In the genomic region with DNA sequence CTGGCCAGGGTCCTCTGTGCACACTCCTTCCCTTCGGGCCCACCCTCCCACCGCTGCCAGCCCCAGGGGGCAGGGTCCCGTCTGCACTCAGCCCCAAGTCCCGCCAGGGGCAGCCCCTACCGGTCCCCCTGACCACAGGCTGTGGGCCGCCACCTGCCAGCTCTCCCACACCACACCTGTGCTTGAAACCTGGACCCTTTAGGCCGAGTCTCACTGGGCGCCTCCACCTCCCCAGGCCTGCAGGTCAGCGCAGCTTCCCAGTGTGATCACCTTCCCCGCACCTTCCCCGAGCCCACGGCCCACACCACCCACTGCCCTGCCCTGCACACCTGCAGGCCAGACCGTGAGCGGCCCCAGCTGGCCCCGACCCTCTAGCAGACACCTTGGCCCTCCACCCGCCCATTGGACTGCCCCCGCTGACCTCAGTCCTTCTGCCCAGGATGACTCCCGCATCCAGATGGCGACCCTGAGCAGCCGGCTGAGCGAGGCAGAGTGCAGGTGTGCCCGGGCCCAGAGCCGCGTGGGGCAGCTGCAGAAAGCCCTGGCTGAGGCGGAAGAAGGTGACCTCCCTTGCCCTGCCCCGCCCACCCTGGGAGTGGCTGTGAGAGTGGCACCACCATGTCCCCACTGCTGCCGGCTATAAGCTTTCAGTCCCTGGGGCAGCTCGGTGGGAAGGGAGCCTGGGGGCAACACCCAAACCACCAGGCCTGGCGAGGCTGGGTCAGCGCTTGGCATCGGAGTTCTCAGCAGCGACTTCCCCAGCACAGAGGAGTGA, we compare ENCODE assay signal across 1 cellular context.
A peak's percentile ranks its signal among the peaks of the same experiment; 100 is the strongest.
TF ChIP-seq lines count a peak whose summit lies in the region.

No MANE protein-coding gene starts in this region.

TF ChIP-seq in HepG2, 621 proteins besides CTCF, POLR2A, EP300 and RAD21 (continued from another document and continues in another):
- TF ChIP-seq, protein P1, sequence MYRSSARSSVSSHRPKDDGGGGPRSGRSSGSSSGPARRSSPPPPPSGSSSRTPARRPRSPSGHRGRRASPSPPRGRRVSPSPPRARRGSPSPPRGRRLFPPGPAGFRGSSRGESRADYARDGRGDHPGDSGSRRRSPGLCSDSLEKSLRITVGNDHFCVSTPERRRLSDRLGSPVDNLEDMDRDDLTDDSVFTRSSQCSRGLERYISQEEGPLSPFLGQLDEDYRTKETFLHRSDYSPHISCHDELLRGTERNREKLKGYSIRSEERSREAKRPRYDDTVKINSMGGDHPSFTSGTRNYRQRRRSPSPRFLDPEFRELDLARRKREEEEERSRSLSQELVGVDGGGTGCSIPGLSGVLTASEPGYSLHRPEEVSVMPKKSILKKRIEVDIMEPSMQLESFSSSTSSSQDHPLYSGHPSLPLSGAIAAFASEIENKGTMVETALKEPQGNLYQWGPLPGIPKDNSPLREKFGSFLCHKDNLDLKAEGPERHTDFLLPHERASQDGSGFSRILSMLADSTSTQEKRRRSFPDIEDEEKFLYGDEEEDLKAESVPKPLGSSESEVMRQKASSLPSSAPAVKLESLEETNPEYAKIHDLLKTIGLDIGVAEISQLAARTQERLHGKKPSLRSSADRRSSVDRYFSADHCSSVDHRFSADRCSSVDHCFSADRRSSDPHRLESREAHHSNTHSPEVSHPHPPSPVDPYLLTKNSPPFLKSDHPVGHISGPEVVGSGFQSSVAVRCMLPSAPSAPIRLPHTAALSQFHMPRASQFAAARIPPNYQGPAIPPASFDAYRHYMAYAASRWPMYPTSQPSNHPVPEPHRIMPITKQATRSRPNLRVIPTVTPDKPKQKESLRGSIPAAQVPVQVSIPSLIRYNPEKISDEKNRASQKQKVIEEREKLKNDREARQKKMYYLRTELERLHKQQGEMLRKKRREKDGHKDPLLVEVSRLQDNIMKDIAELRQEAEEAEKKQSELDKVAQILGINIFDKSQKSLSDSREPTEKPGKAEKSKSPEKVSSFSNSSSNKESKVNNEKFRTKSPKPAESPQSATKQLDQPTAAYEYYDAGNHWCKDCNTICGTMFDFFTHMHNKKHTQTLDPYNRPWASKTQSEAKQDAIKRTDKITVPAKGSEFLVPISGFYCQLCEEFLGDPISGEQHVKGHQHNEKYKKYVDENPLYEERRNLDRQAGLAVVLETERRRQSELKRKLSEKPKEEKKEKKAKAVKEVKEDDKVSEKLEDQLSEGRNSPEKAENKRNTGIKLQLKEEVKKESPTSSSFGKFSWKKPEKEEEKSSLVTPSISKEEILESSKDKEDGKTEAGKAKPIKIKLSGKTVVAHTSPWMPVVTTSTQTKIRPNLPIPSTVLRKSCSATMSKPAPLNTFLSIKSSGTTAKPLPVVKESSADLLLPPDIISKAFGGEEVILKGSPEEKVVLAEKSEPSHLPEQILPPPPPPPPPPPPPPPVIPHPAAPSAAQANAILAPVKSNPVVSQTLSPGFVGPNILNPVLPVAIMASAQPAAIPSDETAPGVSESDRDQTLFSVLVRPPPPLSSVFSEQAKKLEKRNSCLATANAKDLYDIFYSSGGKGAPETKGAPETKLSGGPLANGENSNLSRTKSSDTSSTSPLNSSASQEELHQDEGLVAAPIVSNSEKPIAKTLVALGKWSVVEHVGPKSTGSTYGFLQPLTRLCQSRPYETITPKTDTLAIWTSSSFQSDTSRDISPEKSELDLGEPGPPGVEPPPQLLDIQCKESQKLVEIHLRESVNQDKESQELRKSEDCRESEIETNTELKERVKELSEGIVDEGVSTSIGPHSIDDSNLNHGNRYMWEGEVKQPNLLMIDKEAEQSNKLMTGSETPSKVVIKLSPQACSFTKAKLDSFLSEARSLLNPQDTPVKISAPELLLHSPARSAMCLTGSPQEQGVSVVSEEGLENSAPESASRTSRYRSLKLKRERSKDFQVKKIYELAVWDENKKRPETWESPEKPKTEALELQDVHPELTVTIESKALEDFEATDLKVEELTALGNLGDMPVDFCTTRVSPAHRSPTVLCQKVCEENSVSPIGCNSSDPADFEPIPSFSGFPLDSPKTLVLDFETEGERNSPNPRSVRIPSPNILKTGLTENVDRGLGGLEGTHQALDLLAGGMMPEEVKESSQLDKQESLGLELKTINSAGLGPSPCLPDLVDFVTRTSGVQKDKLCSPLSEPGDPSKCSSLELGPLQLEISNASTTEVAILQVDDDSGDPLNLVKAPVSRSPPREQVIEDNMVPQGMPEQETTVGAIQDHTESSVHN (CRISPR knock-in tag; IDR thresholded peaks at IDR 0.05): no peak
- no peak for TF ChIP-seq IKZF4 (CRISPR knock-in tag; IDR thresholded peaks at IDR 0.05; ENCODE audit: borderline replicate concordance, low read depth, not compliant biosample characterization)
- TF ChIP-seq, protein P2, sequence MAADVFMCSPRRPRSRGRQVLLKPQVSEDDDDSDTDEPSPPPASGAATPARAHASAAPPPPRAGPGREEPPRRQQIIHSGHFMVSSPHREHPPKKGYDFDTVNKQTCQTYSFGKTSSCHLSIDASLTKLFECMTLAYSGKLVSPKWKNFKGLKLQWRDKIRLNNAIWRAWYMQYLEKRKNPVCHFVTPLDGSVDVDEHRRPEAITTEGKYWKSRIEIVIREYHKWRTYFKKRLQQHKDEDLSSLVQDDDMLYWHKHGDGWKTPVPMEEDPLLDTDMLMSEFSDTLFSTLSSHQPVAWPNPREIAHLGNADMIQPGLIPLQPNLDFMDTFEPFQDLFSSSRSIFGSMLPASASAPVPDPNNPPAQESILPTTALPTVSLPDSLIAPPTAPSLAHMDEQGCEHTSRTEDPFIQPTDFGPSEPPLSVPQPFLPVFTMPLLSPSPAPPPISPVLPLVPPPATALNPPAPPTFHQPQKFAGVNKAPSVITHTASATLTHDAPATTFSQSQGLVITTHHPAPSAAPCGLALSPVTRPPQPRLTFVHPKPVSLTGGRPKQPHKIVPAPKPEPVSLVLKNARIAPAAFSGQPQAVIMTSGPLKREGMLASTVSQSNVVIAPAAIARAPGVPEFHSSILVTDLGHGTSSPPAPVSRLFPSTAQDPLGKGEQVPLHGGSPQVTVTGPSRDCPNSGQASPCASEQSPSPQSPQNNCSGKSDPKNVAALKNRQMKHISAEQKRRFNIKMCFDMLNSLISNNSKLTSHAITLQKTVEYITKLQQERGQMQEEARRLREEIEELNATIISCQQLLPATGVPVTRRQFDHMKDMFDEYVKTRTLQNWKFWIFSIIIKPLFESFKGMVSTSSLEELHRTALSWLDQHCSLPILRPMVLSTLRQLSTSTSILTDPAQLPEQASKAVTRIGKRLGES (CRISPR knock-in tag; IDR thresholded peaks at IDR 0.05; ENCODE audit: borderline replicate concordance): no peak
- TF ChIP-seq RXRA (CRISPR knock-in tag; IDR thresholded peaks at IDR 0.05): peak; percentile 61
- TF ChIP-seq SAP130 (CRISPR knock-in tag; IDR thresholded peaks at IDR 0.05; ENCODE audit: low read depth): peak; percentile 38
- no peak; the same call in 1 of the 2 replicates for TF ChIP-seq MEIS1 (CRISPR knock-in tag; IDR thresholded peaks at IDR 0.05; ENCODE audit: borderline replicate concordance)
- TF ChIP-seq, protein P3, sequence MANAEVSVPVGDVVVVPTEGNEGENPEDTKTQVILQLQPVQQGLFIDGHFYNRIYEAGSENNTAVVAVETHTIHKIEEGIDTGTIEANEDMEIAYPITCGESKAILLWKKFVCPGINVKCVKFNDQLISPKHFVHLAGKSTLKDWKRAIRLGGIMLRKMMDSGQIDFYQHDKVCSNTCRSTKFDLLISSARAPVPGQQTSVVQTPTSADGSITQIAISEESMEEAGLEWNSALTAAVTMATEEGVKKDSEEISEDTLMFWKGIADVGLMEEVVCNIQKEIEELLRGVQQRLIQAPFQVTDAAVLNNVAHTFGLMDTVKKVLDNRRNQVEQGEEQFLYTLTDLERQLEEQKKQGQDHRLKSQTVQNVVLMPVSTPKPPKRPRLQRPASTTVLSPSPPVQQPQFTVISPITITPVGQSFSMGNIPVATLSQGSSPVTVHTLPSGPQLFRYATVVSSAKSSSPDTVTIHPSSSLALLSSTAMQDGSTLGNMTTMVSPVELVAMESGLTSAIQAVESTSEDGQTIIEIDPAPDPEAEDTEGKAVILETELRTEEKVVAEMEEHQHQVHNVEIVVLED (CRISPR knock-in tag; IDR thresholded peaks at IDR 0.05; ENCODE audit: borderline replicate concordance): peak; percentile 16; the same call in 1 of the 2 replicates
- no peak for TF ChIP-seq KMT2B (CRISPR knock-in tag; IDR thresholded peaks at IDR 0.05)
- peak; percentile 31; the same call in 1 of the 2 replicates for TF ChIP-seq ZNF768 (CRISPR knock-in tag; IDR thresholded peaks at IDR 0.05)
- no peak for TF ChIP-seq ZNF839 (CRISPR knock-in tag; IDR thresholded peaks at IDR 0.05; ENCODE audit: borderline replicate concordance)
- TF ChIP-seq CREB1 (IDR thresholded peaks at IDR 0.05): no peak
- no peak for TF ChIP-seq CREB1 (CRISPR knock-in tag; IDR thresholded peaks at IDR 0.05)
- TF ChIP-seq BRCA1 (CRISPR knock-in tag; IDR thresholded peaks at IDR 0.05): no peak
- TF ChIP-seq MAF1 (CRISPR knock-in tag; IDR thresholded peaks at IDR 0.05; ENCODE audit: borderline replicate concordance): no peak
- no peak for TF ChIP-seq MBD4 (IDR thresholded peaks at IDR 0.05; ENCODE audit: borderline replicate concordance, low read length)
- TF ChIP-seq, protein P4, sequence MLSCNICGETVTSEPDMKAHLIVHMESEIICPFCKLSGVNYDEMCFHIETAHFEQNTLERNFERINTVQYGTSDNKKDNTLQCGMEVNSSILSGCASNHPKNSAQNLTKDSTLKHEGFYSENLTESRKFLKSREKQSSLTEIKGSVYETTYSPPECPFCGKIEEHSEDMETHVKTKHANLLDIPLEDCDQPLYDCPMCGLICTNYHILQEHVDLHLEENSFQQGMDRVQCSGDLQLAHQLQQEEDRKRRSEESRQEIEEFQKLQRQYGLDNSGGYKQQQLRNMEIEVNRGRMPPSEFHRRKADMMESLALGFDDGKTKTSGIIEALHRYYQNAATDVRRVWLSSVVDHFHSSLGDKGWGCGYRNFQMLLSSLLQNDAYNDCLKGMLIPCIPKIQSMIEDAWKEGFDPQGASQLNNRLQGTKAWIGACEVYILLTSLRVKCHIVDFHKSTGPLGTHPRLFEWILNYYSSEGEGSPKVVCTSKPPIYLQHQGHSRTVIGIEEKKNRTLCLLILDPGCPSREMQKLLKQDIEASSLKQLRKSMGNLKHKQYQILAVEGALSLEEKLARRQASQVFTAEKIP (CRISPR knock-in tag; IDR thresholded peaks at IDR 0.05; ENCODE audit: borderline replicate concordance): no peak
- no peak for TF ChIP-seq ZBTB21 (CRISPR knock-in tag; IDR thresholded peaks at IDR 0.05)
- TF ChIP-seq, protein P5, sequence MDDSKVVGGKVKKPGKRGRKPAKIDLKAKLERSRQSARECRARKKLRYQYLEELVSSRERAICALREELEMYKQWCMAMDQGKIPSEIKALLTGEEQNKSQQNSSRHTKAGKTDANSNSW (CRISPR knock-in tag; IDR thresholded peaks at IDR 0.05; ENCODE audit: borderline replicate concordance): no peak
- no peak for TF ChIP-seq TBL1XR1 (IDR thresholded peaks at IDR 0.05; ENCODE audit: borderline replicate concordance, low read length, partially characterized antibody)
- TF ChIP-seq ZNF292 (CRISPR knock-in tag; IDR thresholded peaks at IDR 0.05; ENCODE audit: borderline replicate concordance, low read depth): no peak
- peak; percentile 63; the same call in 1 of the 2 replicates for TF ChIP-seq MTA1 (CRISPR knock-in tag; IDR thresholded peaks at IDR 0.05; ENCODE audit: borderline replicate concordance)
- no peak for TF ChIP-seq RARA (CRISPR knock-in tag; IDR thresholded peaks at IDR 0.05)
- peak; percentile 15 for TF ChIP-seq HNRNPLL (IDR thresholded peaks at IDR 0.05; ENCODE audit: low read depth, low read length, poor library complexity, severe bottlenecking)
- TF ChIP-seq, protein P6, sequence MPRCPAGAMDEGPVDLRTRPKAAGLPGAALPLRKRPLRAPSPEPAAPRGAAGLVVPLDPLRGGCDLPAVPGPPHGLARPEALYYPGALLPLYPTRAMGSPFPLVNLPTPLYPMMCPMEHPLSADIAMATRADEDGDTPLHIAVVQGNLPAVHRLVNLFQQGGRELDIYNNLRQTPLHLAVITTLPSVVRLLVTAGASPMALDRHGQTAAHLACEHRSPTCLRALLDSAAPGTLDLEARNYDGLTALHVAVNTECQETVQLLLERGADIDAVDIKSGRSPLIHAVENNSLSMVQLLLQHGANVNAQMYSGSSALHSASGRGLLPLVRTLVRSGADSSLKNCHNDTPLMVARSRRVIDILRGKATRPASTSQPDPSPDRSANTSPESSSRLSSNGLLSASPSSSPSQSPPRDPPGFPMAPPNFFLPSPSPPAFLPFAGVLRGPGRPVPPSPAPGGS (CRISPR knock-in tag; IDR thresholded peaks at IDR 0.05): no peak; the same call in 1 of the 2 replicates
- TF ChIP-seq ZNF160 (CRISPR knock-in tag; IDR thresholded peaks at IDR 0.05): no peak
- no peak for TF ChIP-seq RNF2 (conservative IDR thresholded peaks at IDR 0.05; ENCODE audit: low read depth)
- no peak for TF ChIP-seq U2AF1 (optimal IDR thresholded peaks at IDR 0.05; ENCODE audit: low read depth, low read length)
- peak; percentile 33 for TF ChIP-seq PHF21A (CRISPR knock-in tag; IDR thresholded peaks at IDR 0.05)
- TF ChIP-seq, protein P7, sequence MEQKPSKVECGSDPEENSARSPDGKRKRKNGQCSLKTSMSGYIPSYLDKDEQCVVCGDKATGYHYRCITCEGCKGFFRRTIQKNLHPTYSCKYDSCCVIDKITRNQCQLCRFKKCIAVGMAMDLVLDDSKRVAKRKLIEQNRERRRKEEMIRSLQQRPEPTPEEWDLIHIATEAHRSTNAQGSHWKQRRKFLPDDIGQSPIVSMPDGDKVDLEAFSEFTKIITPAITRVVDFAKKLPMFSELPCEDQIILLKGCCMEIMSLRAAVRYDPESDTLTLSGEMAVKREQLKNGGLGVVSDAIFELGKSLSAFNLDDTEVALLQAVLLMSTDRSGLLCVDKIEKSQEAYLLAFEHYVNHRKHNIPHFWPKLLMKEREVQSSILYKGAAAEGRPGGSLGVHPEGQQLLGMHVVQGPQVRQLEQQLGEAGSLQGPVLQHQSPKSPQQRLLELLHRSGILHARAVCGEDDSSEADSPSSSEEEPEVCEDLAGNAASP (CRISPR knock-in tag; IDR thresholded peaks at IDR 0.05; ENCODE audit: borderline replicate concordance): no peak
- TF ChIP-seq, protein P8, sequence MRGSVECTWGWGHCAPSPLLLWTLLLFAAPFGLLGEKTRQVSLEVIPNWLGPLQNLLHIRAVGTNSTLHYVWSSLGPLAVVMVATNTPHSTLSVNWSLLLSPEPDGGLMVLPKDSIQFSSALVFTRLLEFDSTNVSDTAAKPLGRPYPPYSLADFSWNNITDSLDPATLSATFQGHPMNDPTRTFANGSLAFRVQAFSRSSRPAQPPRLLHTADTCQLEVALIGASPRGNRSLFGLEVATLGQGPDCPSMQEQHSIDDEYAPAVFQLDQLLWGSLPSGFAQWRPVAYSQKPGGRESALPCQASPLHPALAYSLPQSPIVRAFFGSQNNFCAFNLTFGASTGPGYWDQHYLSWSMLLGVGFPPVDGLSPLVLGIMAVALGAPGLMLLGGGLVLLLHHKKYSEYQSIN (CRISPR knock-in tag; IDR thresholded peaks at IDR 0.05; ENCODE audit: borderline replicate concordance): no peak
- TF ChIP-seq, protein P9, sequence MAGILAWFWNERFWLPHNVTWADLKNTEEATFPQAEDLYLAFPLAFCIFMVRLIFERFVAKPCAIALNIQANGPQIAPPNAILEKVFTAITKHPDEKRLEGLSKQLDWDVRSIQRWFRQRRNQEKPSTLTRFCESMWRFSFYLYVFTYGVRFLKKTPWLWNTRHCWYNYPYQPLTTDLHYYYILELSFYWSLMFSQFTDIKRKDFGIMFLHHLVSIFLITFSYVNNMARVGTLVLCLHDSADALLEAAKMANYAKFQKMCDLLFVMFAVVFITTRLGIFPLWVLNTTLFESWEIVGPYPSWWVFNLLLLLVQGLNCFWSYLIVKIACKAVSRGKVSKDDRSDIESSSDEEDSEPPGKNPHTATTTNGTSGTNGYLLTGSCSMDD (CRISPR knock-in tag; IDR thresholded peaks at IDR 0.05): no peak
- TF ChIP-seq RBM39 (IDR thresholded peaks at IDR 0.05; ENCODE audit: low read depth, low read length, poor library complexity, severe bottlenecking): no peak
